In genomic region chr10:58464956-58465355, GRCh38 we compare ENCODE assay signal across 24 cellular contexts. TPM values are rescaled to one million over a fixed set of nuclear protein-coding genes. Genes with fewer than 3 reads are reported as not detected.
DNase-seq lines count a peak whose midpoint lies in the region; ATAC-seq, FAIRE-seq and TF ChIP-seq lines count a peak whose summit lies in the region.
"Had no signal": no experiment of that assay in that cellular context is flagged by ENCODE, and none has a peak within 500 bp of the region (broad histone marks: within the 10 kb centered on the region; RNA-seq: fewer than 3 reads in every experiment).

No MANE protein-coding gene starts in this region.

- H3K4me1 ChIP-seq in HepG2 (ENCODE audit: insufficient read depth, low read length) (peaks cover 52% of the 10 kb centered on the region), right lobe of liver (peaks cover 0 to 5% (median 0%) of the 10 kb centered on the region in 4 donors), H1 (replicated peaks in 1 of 4; ENCODE audit: control insufficient read depth in 3 of 4, insufficient read depth in 4 of 4, low read length in 3 of 4) (no peaks in the 10 kb centered on the region), aorta (ENCODE audit: control insufficient read depth in 1 of 2, insufficient read depth in 2 of 2, low read length in 2 of 2) (peaks cover 2 to 3% of the 10 kb centered on the region in 2 donors)
- H3K4me1 ChIP-seq: BE2C, Peyer's patch had no signal

- TF ChIP-seq POLR2A in HepG2 (IDR thresholded peaks at IDR 0.05; ENCODE audit: insufficient read depth in 1 of 2, low read depth in 2 of 2, low read length in 2 of 2): no peak
- TF ChIP-seq POLR2A in right lobe of liver (IDR thresholded peaks at IDR 0.05): no peak
- TF ChIP-seq POLR2A in H1 (IDR thresholded peaks at IDR 0.05; ENCODE audit: control extremely low read depth in 1 of 2, low read depth in 2 of 2, low read length in 2 of 2): no peak

- H3K36me3 ChIP-seq in HepG2 (replicated peaks in 1 of 2; ENCODE audit: control insufficient read depth in 1 of 2, insufficient read depth in 2 of 2, low read length in 2 of 2) (no peaks in the 10 kb centered on the region), right lobe of liver (no peaks in the 10 kb centered on the region), H1 (ENCODE audit: control insufficient read depth in 2 of 4, insufficient read depth in 4 of 4, low read length in 3 of 4) (no peaks in the 10 kb centered on the region), aorta (ENCODE audit: control insufficient read depth in 1 of 2, insufficient read depth in 2 of 2, low read length in 1 of 2) (no peaks in the 10 kb centered on the region)
- H3K36me3 ChIP-seq: BE2C, Peyer's patch had no signal

- H3K4me3 ChIP-seq in HepG2 (replicated peaks in 1 of 3; ENCODE audit: insufficient read depth in 1 of 3, low read depth in 2 of 3, low read length in 3 of 3): no peak overlapping the region
- no peak overlapping the region for H3K4me3 ChIP-seq in right lobe of liver
- no peak overlapping the region for H3K4me3 ChIP-seq in H1 (ENCODE audit: extremely low read depth in 1 of 4, insufficient read depth in 2 of 4, low read depth in 3 of 4, low read length in 4 of 4)
- no peak overlapping the region for H3K4me3 ChIP-seq in aorta (ENCODE audit: low read length in 2 of 2)
- H3K4me3 ChIP-seq: GM23248, Peyer's patch had no signal

- no peak for DNase-seq in HepG2 (ENCODE audit: low spot score)
- no peak for DNase-seq in right lobe of liver
- peak in 1 of 2 experiments; percentile 53 for DNase-seq in H1 (ENCODE audit: low read depth in 1 of 2, low spot score in 2 of 2)
- DNase-seq in iPS-NIHi7 (ENCODE audit: extremely low spot score): peak; percentile 19
- DNase-seq in aorta: no peak
- DNase-seq in NOMO-1 treated with dmso at 0.1 percent for 144 hours (lab: John Stamatoyannopoulos, UW; ENCODE audit: unreplicated experiment): no peak
- no peak for DNase-seq in NCI-H345 (lab: John Stamatoyannopoulos, UW)
- DNase-seq: 8988T; BE2C; DMS153; DND-41; IMR-90; KG1; MM.1S; NCI-H2029; NCI-H446 treated with DMSO at 0.1 percent for 48 hours; NCI-H526; NCI-H82; NK-92 treated with Interleukin-12 subunit alpha and Interleukin-12 subunit beta, amount 100 ng/mL, for 24 hours; Peyer's patch; SHP77 treated with DMSO at 0.1 percent for 48 hours had no signal

- no peaks in the 10 kb centered on the region; the same call in 1 of the 2 replicates for H3K23me2 ChIP-seq in H1 (ENCODE audit: low read depth, low read length)

- H2BK120ac ChIP-seq in H1 (replicated peaks; ENCODE audit: low read depth, low read length): no peak overlapping the region

- no peak overlapping the region; the same call in 1 of the 2 replicates for H2BK5ac ChIP-seq in H1 (ENCODE audit: low read depth, low read length)

- H3K79me1 ChIP-seq in H1 (ENCODE audit: low read depth, low read length): no peaks in the 10 kb centered on the region

- no peak overlapping the region for H2AFZ ChIP-seq in HepG2 (ENCODE audit: low read length)
- H2AFZ ChIP-seq in H1 (ENCODE audit: low read length): peak overlapping the region; percentile 66; the same call in 1 of the 2 replicates

- no peak overlapping the region for H3K23ac ChIP-seq in H1 (ENCODE audit: insufficient read length)

- TF ChIP-seq EP300 in HepG2 (IDR thresholded peaks at IDR 0.05; ENCODE audit: low read depth in 2 of 2, low read length in 2 of 2): no peak
- no peak for TF ChIP-seq EP300 in HepG2 (CRISPR knock-in tag; IDR thresholded peaks at IDR 0.05; ENCODE audit: borderline replicate concordance)
- no peak for TF ChIP-seq EP300 in H1 (IDR thresholded peaks at IDR 0.05; ENCODE audit: borderline replicate concordance in 1 of 2, low read depth in 2 of 2, low read length in 2 of 2)

- FAIRE-seq in HepG2 (lab: Jason Lieb, UNC) (no peak), H1 (lab: Jason Lieb, UNC) (no peak)
- FAIRE-seq: HTR-8/SVneo had no signal

- TF ChIP-seq RAD21 in HepG2 (CRISPR knock-in tag; IDR thresholded peaks at IDR 0.05): no peak
- peak; percentile 45 to 60 for TF ChIP-seq RAD21 in H1 (IDR thresholded peaks at IDR 0.05 in 1 of 2, conservative IDR thresholded peaks at IDR 0.05 in 1 of 2; ENCODE audit: low read depth in 2 of 2, low read length in 2 of 2)

- H3K4ac ChIP-seq in H1 (replicated peaks; ENCODE audit: insufficient read length, low read depth, low read length): no peak overlapping the region

- intact Hi-C loops in HepG2 (cut with micrococcal nuclease; ENCODE audit: unreplicated experiment): no loop called here
- intact Hi-C loops in right lobe of liver (cut with DNase I): no loop called here
- intact Hi-C loops in aorta (cut with DNase I): no loop called here

- no peak overlapping the region for H3K14ac ChIP-seq in H1 (ENCODE audit: insufficient read length)

- WGBS in HepG2 (ENCODE audit: low lambda C conversion rate): no CpG with 5 or more reads among the region's 2 CpGs
- WGBS in right lobe of liver (ENCODE audit: insufficient coverage, low coverage, low lambda C conversion rate, missing lambda C conversion rate): 100% methylated on average over 1 of the region's 2 CpGs
- WGBS in H1 (ENCODE audit: extremely low coverage in 1 of 2, insufficient coverage in 1 of 2, insufficient read length in 1 of 2, insufficient replicate concordance in 2 of 2, low coverage in 1 of 2, low lambda C conversion rate in 2 of 2, missing lambda C conversion rate in 1 of 2), 2 experiments: 80% methylated on average over 2 of the region's 2 CpGs; no CpG with 5 or more reads in 1 of the 2 experiments
- WGBS in aorta, 2 donors: 92 to 97% methylated on average over 2 of the region's 2 CpGs

- no peak overlapping the region for H2AK5ac ChIP-seq in H1 (ENCODE audit: low read depth, low read length)

- H3K9ac ChIP-seq in HepG2 (ENCODE audit: insufficient read depth, low read depth, low read length) (no peak overlapping the region), H1 (replicated peaks in 1 of 4; ENCODE audit: extremely low read depth in 1 of 4, low read depth in 3 of 4, low read length in 3 of 4) (no peak overlapping the region)
- H3K9ac ChIP-seq: GM23248 had no signal

- H3K27me3 ChIP-seq in HepG2 (ENCODE audit: control insufficient read depth in 1 of 2, insufficient read depth in 2 of 2, low read length in 2 of 2) (no peaks in the 10 kb centered on the region), right lobe of liver (no peaks in the 10 kb centered on the region), H1 (replicated peaks in 1 of 4; ENCODE audit: control insufficient read depth in 3 of 4, extremely low read depth in 1 of 4, insufficient read depth in 3 of 4, low read length in 3 of 4) (no peaks in the 10 kb centered on the region), aorta (ENCODE audit: control insufficient read depth in 1 of 2, insufficient read depth in 2 of 2, low read length in 1 of 2) (no peaks in the 10 kb centered on the region)
- H3K27me3 ChIP-seq: BE2C, Peyer's patch had no signal

- H3K4me2 ChIP-seq in HepG2 (ENCODE audit: low read depth, low read length): no peak overlapping the region
- H3K4me2 ChIP-seq in H1 (ENCODE audit: insufficient read depth in 1 of 2, low read depth in 2 of 2, low read length in 2 of 2): no peak overlapping the region

- no TSS peak for BruUV-seq in HepG2 (replicated peaks; lab: Mats Ljungman, UMichigan)

- H3K18ac ChIP-seq in H1 (ENCODE audit: extremely low read depth, low read length): no peak overlapping the region

- H3K9me3 ChIP-seq in HepG2 (ENCODE audit: low read length): 0 out of 2 replicates have a peak, but pooled peaks cover 5% of the 10 kb centered on the region
- H3K9me3 ChIP-seq in right lobe of liver: no peaks in the 10 kb centered on the region
- peaks cover 0 to 3% of the 10 kb centered on the region in 2 experiments; a peak in 2 of 4 replicates for H3K9me3 ChIP-seq in H1 (ENCODE audit: insufficient read depth in 2 of 2, low read depth in 1 of 2, low read length in 1 of 2)
- no peaks in the 10 kb centered on the region for H3K9me3 ChIP-seq in aorta (ENCODE audit: control insufficient read depth, low read length)
- H3K9me3 ChIP-seq: BE2C, Peyer's patch had no signal

- H4K20me1 ChIP-seq in HepG2 (ENCODE audit: insufficient read depth, low read length): no peaks in the 10 kb centered on the region
- H4K20me1 ChIP-seq in H1 (replicated peaks in 1 of 2; ENCODE audit: control insufficient read depth in 1 of 2, insufficient read depth in 2 of 2, low read length in 2 of 2): no peaks in the 10 kb centered on the region

- CTCF ChIA-PET in HepG2 (lab: Yijun Ruan, JAX; ENCODE audit: low intra/inter-chr PET ratio, low total read pairs): no interaction called here
- CTCF ChIA-PET in H1 (lab: Charles Lee; ENCODE audit: partially characterized antibody): interaction anchor here (0.6 to 3.2 kb wide), 18 partner anchors 9 to 313 kb away, joined by 3 to 16 read pairs (median 4); no protein-coding TSS in a partner anchor

- no peak overlapping the region for H2BK12ac ChIP-seq in H1 (ENCODE audit: low read depth, low read length)

- H4K8ac ChIP-seq in H1 (ENCODE audit: extremely low read depth, insufficient read depth, low read length): no peak overlapping the region; the same call in 1 of the 2 replicates

- no peak overlapping the region for H3K27ac ChIP-seq in HepG2 (ENCODE audit: extremely low read length, insufficient read depth, low read length)
- no peak overlapping the region for H3K27ac ChIP-seq in right lobe of liver
- H3K27ac ChIP-seq in H1 (ENCODE audit: low read depth, low read length): no peak overlapping the region
- H3K27ac ChIP-seq in aorta (ENCODE audit: low read depth in 1 of 2, low read length in 2 of 2): no peak overlapping the region
- H3K27ac ChIP-seq: GM23248, Peyer's patch had no signal

- H4K5ac ChIP-seq in H1 (ENCODE audit: insufficient read length, low read depth, low read length): no peak overlapping the region

- POLR2A ChIA-PET in HepG2 (lab: Yijun Ruan, JAX): interaction anchor here (1.0 kb wide), 1 partner anchor 12 kb away, joined by 3 read pairs; no protein-coding TSS in a partner anchor
- POLR2A ChIA-PET in H1 (lab: Charles Lee; ENCODE audit: partially characterized antibody): interaction anchor here (1.2 kb wide), 1 partner anchor 13 kb away, joined by 3 read pairs; no protein-coding TSS in a partner anchor

- H2BK15ac ChIP-seq in H1 (ENCODE audit: low read length): 0 out of 2 replicates have a peak overlapping the region, but pooled peaks have one; percentile 61

- H2BK20ac ChIP-seq in H1 (ENCODE audit: low read length): no peak overlapping the region

- in situ Hi-C loops in HepG2 (cut with HindIII; ENCODE audit: extremely low pct_ligation_motif_present, low pct_unique_long_range_greater_than_20kb): no loop called here

- TF ChIP-seq CTCF in HepG2 (CRISPR knock-in tag; IDR thresholded peaks at IDR 0.05) (peak; percentile 28; the same call in 1 of the 2 replicates), right lobe of liver (IDR thresholded peaks at IDR 0.05) (no peak), H1 (IDR thresholded peaks at IDR 0.05; ENCODE audit: control extremely low read depth in 1 of 3, insufficient read depth in 1 of 3, low read depth in 1 of 3, low read length in 3 of 3) (peak; percentile 30 to 62 (median 37))

- ATAC-seq in HepG2 (no peak), right lobe of liver (no peak), aorta (ENCODE audit: low FRiP score) (peak; percentile 15), HG02610 (IDR thresholded peaks at IDR 0.05; ENCODE audit: unreplicated experiment) (no peak)

- no peak overlapping the region for H4K91ac ChIP-seq in H1 (replicated peaks; ENCODE audit: insufficient read length, low read length)

- H3K79me2 ChIP-seq in HepG2 (ENCODE audit: insufficient read depth, low read length) (no peaks in the 10 kb centered on the region), H1 (ENCODE audit: control insufficient read depth in 1 of 2, insufficient read depth in 2 of 2, low read length in 2 of 2) (no peaks in the 10 kb centered on the region)

- H3K56ac ChIP-seq in H1 (replicated peaks; ENCODE audit: insufficient read length, low read depth, low read length): no peak overlapping the region

RNA-seq across cellular contexts. Expression of gene BICC1, which starts 47.7 kb away (rescaled TPM):
- total RNA-seq in HepG2 (2016; rRNA removed; fragmentation: Illumina TruSeq; extraction: Trizol): 0.15 and 0.18 TPM in 2 replicates
- not detected in 2 replicates for total RNA-seq in HepG2 (2016; cell fraction: cytosol; rRNA removed; fragmentation: Illumina TruSeq; extraction: Trizol; ENCODE audit: low read depth)
- 0.16 and 0.28 TPM in 2 replicates for total RNA-seq in HepG2 (2016; cell fraction: insoluble cytoplasmic fraction; rRNA removed; fragmentation: Illumina TruSeq; extraction: Trizol)
- total RNA-seq in HepG2 (2016; cell fraction: membrane; rRNA removed; fragmentation: Illumina TruSeq; extraction: Trizol): 0.03 and 0.06 TPM in 2 replicates
- total RNA-seq in HepG2 (2016; cell fraction: nucleus; rRNA removed; fragmentation: Illumina TruSeq; extraction: Trizol): 0.13 and 0.40 TPM in 2 replicates
- 1.3 and 1.5 TPM in 2 replicates for polyA plus RNA-seq in HepG2 (2011; rRNA removed)
- polyA plus RNA-seq in HepG2 (2011; cell fraction: cytosol; rRNA removed): 0.98 and 1.2 TPM in 2 replicates
- 1.0 and 1.8 TPM in 2 replicates for polyA plus RNA-seq in HepG2 (2011; cell fraction: nucleus; rRNA removed)
- polyA plus RNA-seq in HepG2 (2012): 2.1 and 4.0 TPM in 2 replicates
- not detected in 2 replicates for polyA plus RNA-seq in HepG2 (2016; cell fraction: cytosol; fragmentation: Illumina TruSeq; extraction: Trizol; ENCODE audit: low read depth)
- 0.14 and 0.22 TPM in 2 replicates for polyA plus RNA-seq in HepG2 (2016; cell fraction: insoluble cytoplasmic fraction; fragmentation: Illumina TruSeq; extraction: Trizol; ENCODE audit: low read depth)
- 0.05 and 0.06 TPM in 2 replicates for polyA plus RNA-seq in HepG2 (2016; cell fraction: membrane; fragmentation: Illumina TruSeq; extraction: Trizol; ENCODE audit: low read depth)
- polyA plus RNA-seq in HepG2 (2016; cell fraction: nucleus; fragmentation: Illumina TruSeq; extraction: Trizol; ENCODE audit: insufficient read depth, low read depth): 0.11 TPM in 2 replicates
- polyA minus RNA-seq in HepG2 (2011; rRNA and poly(A)+ RNA removed; ENCODE audit: low replicate concordance): 8.3 and 12.6 TPM in 2 replicates
- 4.4 and 6.9 TPM in 2 replicates for polyA minus RNA-seq in HepG2 (2011; cell fraction: cytosol; rRNA and poly(A)+ RNA removed)
- 10.0 and 10.9 TPM in 2 replicates for polyA minus RNA-seq in HepG2 (2011; cell fraction: nucleus; rRNA and poly(A)+ RNA removed)
- total RNA-seq in right lobe of liver: 1 to 10 TPM; 1.2 to 9.0 (median 2.3) TPM
- total RNA-seq in H1 (2021; fragmentation: NEBNext Ultra II Directional; extraction: Animal tissue kit (Norgen Biotek cat#: 25700)): 0.73 and 1.0 TPM in 2 replicates
- polyA plus RNA-seq in H1 (2011; rRNA removed): 0.20 and 0.31 TPM in 2 replicates
- polyA plus RNA-seq in H1 (2011; cell fraction: cytosol; rRNA removed): 0.22 TPM
- polyA plus RNA-seq in H1 (2011; cell fraction: nucleus; rRNA removed): 0.60 TPM
- 0.23 to 0.60 TPM (median 0.49 TPM) in 4 replicates for polyA plus RNA-seq in H1 (2012, experiment 1 of 2)
- polyA plus RNA-seq in H1 (2012, experiment 2 of 2): 0.07 TPM
- polyA plus RNA-seq in H1 (2013, experiment 1 of 2): 0.73 TPM
- 0.66 TPM for polyA plus RNA-seq in H1 (2013, experiment 2 of 2)
- 1.9 and 2.7 TPM in 2 replicates for polyA minus RNA-seq in H1 (2011; rRNA and poly(A)+ RNA removed)
- polyA minus RNA-seq in H1 (2011; cell fraction: cytosol; rRNA and poly(A)+ RNA removed): 0.66 TPM
- polyA minus RNA-seq in H1 (2011; cell fraction: nucleus; rRNA and poly(A)+ RNA removed): 2.1 TPM
- 10 to 100 TPM; 17.3 to 46.8 TPM for total RNA-seq in aorta
- 10 to 100 TPM in 1 of 2 donors, 1 to 10 TPM in 1; 3.8 to 10.5 TPM for polyA plus RNA-seq in aorta

Comparison
In these comparisons a context has a peak if more than half of its experiments do, and no peak if none do; other contexts are left out.
1. CTCF ChIP-seq: peak in HepG2 (single experiment) and H1 (3 of 3); none in right lobe of liver (0 of 4).
2. Of the 41 proteins assayed by ChIP-seq in both HepG2 and H1: peak only in HepG2: none; only in H1: RAD21; in both: CTCF; in neither: 39.